ENCODE assay signal across 22 cellular contexts in genomic region chr15:100844778-100845177, GRCh38. TPM values are rescaled to one million over a fixed set of nuclear protein-coding genes. Genes with fewer than 3 reads are reported as not detected.
"Had no signal": no experiment of that assay in that cellular context is flagged by ENCODE, and none has a peak within 500 bp of the region (broad histone marks: within the 10 kb centered on the region; RNA-seq: fewer than 3 reads in every experiment).

No MANE protein-coding gene starts in this region.

- H3K4me1 Mint-ChIP-seq: nephron; neural crest cell; stimulated activated effector memory CD8-positive, alpha-beta T cell treated with anti-CD3 and anti-CD28 coated beads, Interleukin-12 subunit alpha, Interleukin-12 subunit beta, amount 100 ng/mL, for 72 hours had no signal

- H3K4me3 Mint-ChIP-seq: mesothelial cell of epicardium; naive B cell; nephron; neural crest cell; stimulated activated effector memory CD8-positive, alpha-beta T cell treated with anti-CD3 and anti-CD28 coated beads, Interleukin-12 subunit alpha, Interleukin-12 subunit beta, amount 100 ng/mL, for 72 hours; stimulated activated naive CD8-positive, alpha-beta T cell treated with anti-CD3 and anti-CD28 coated beads, Interleukin-15, Interleukin-2, amounts not matched to agents 100 ng/mL and 50 ng/mL, for 24 hours had no signal

- DNase-seq: heart right ventricle; islet precursor cell; left ventricle myocardium inferior; mesendoderm; naive B cell; occipital lobe; ovary; posterior cingulate gyrus; retina; right cardiac atrium; stimulated activated CD4-positive, alpha-beta T cell treated with anti-CD3 and anti-CD28 coated beads, Interleukin-12 subunit alpha, Interleukin-12 subunit beta, amount 100 ng/mL, for 4 hours; stimulated activated CD4-positive, alpha-beta T cell treated with anti-CD3 and anti-CD28 coated beads, Interleukin-15, amount 100 ng/mL, for 24 hours; stimulated activated CD4-positive, alpha-beta T cell treated with anti-CD3 and anti-CD28 coated beads, Interleukin-2, amount 100 ng/mL, for 24 hours; stimulated activated CD4-positive, alpha-beta T cell treated with anti-CD3 and anti-CD28 coated beads, Interleukin-4, amount 100 ng/mL, for 1 hour; stimulated activated naive CD4-positive, alpha-beta T cell; tibial artery had no signal

- ATAC-seq: heart right ventricle; right cardiac atrium; sciatic nerve; stimulated activated effector memory CD8-positive, alpha-beta T cell treated with anti-CD3 and anti-CD28 coated beads, Interleukin-12 subunit alpha, Interleukin-12 subunit beta, amount 100 ng/mL, for 72 hours had no signal

- H3K36me3 Mint-ChIP-seq: mesothelial cell of epicardium; naive B cell; stimulated activated effector memory CD8-positive, alpha-beta T cell treated with anti-CD3 and anti-CD28 coated beads, Interleukin-12 subunit alpha, Interleukin-12 subunit beta, amount 100 ng/mL, for 72 hours had no signal

- H3K27ac Mint-ChIP-seq: mesothelial cell of epicardium; naive B cell; nephron; stimulated activated effector memory CD8-positive, alpha-beta T cell treated with anti-CD3 and anti-CD28 coated beads, Interleukin-12 subunit alpha, Interleukin-12 subunit beta, amount 100 ng/mL, for 72 hours; stimulated activated naive CD8-positive, alpha-beta T cell treated with anti-CD3 and anti-CD28 coated beads, Interleukin-15, Interleukin-2, amounts not matched to agents 100 ng/mL and 50 ng/mL, for 24 hours had no signal

- H3K9me3 Mint-ChIP-seq: mesothelial cell of epicardium; naive B cell; nephron; neural crest cell; stimulated activated effector memory CD8-positive, alpha-beta T cell treated with anti-CD3 and anti-CD28 coated beads, Interleukin-12 subunit alpha, Interleukin-12 subunit beta, amount 100 ng/mL, for 72 hours; stimulated activated naive CD8-positive, alpha-beta T cell treated with anti-CD3 and anti-CD28 coated beads, Interleukin-15, Interleukin-2, amounts not matched to agents 100 ng/mL and 50 ng/mL, for 24 hours had no signal

RNA-seq across cellular contexts. Expression of gene ALDH1A3, which starts 34.9 kb away (rescaled TPM):
- total RNA-seq: mesothelial cell of epicardium had no signal
